15 cellular contexts compared by ENCODE assay signal in genomic region chr9:104775961-104776360, GRCh38. TPM values are rescaled to one million over a fixed set of nuclear protein-coding genes. Genes with fewer than 3 reads are reported as not detected.
DNase-seq lines count a peak whose midpoint lies in the region; ATAC-seq, FAIRE-seq and TF ChIP-seq lines count a peak whose summit lies in the region.
"Had no signal": no experiment of that assay in that cellular context is flagged by ENCODE, and none has a peak within 500 bp of the region (broad histone marks: within the 10 kb centered on the region; RNA-seq: fewer than 3 reads in every experiment).

No MANE protein-coding gene starts in this region.

- intact Hi-C loops in GM12878 (cut with micrococcal nuclease; ENCODE audit: unreplicated experiment), result loop anchor here (2.0 to 10.0 kb wide), 3 partner anchors 27 to 779 kb away; partner anchors contain the start of genes FKTN and SLC44A1
- intact Hi-C loops in tibial artery (cut with DNase I; ENCODE audit: low total_unique reads), result no loop called here

- H4K20me1 ChIP-seq in GM12878 (ENCODE audit: control insufficient read depth, insufficient read depth), result no peaks in the 10 kb centered on the region

- TF ChIP-seq POLR2A in GM12878 (IDR thresholded peaks at IDR 0.05; ENCODE audit: low read depth, low read length), result no peak

- in situ Hi-C loops in GM12878 (cut with MboI), result loop anchor here (5.0 kb wide), 2 partner anchors 381 to 641 kb away; no protein-coding TSS in a partner anchor

- DNase-seq in GM12878 (ENCODE audit: low read depth, low spot score), result no peak
- no peak for DNase-seq in stimulated activated naive B cell treated with anti-CD40 and anti-IgM and Interleukin-4, amounts not matched to agents 10 μg/mL and 1 μg/mL and 100 μg/mL, for 72 hours
- no peak for DNase-seq in tibial artery
- DNase-seq in GDM1 (lab: John Stamatoyannopoulos, UW), result no peak
- DNase-seq: activated CD4-positive, alpha-beta T cell treated with anti-CD3 and anti-CD28 coated beads, Interleukin-2, amount 50 U/mL, for 1 hour; activated naive CD4-positive, alpha-beta T cell treated with anti-CD3 and anti-CD28 coated beads for 36 hours; colonic mucosa; NCI-H1436 treated with DMSO at 0.1 percent for 48 hours; retina had no signal

- H3K4me3 ChIP-seq in GM12878 (no peak overlapping the region), tibial artery (no peak overlapping the region)
- H3K4me3 ChIP-seq: colonic mucosa had no signal

- no peak for FAIRE-seq in GM12878 (lab: Jason Lieb, UNC)
- FAIRE-seq: astrocyte, endometrium, G401.6 had no signal

- no peaks in the 10 kb centered on the region for H3K27me3 Mint-ChIP-seq in stimulated activated naive B cell treated with anti-CD40 and anti-IgM and Interleukin-4, amounts not matched to agents 10 μg/mL and 1 μg/mL and 100 μg/mL, for 72 hours

- RAD21 ChIA-PET in GM12878 (lab: Charles Lee; ENCODE audit: unreplicated experiment), result interaction anchor here (0.9 to 2.7 kb wide), 5 partner anchors 9 to 610 kb away, joined by 3 to 30 read pairs (median 4); partner anchors contain the start of genes NIPSNAP3A and NIPSNAP3B

- H3K27ac Mint-ChIP-seq in stimulated activated naive B cell treated with anti-CD40 and anti-IgM and Interleukin-4, amounts not matched to agents 10 μg/mL and 1 μg/mL and 100 μg/mL, for 72 hours, result no peak overlapping the region
- H3K27ac Mint-ChIP-seq: activated naive CD4-positive, alpha-beta T cell treated with anti-CD3 and anti-CD28 coated beads for 36 hours had no signal

- 95% methylated on average over 2 of the region's 2 CpGs for WGBS in GM12878 (ENCODE audit: insufficient coverage, insufficient replicate concordance, low lambda C conversion rate, missing lambda C conversion rate)

- peaks cover 17% of the 10 kb centered on the region for H3K4me1 ChIP-seq in GM12878 (ENCODE audit: control insufficient read depth, insufficient read depth, low read length)
- peaks cover 0 to 36% (median 10%) of the 10 kb centered on the region in 4 donors for H3K4me1 ChIP-seq in tibial artery
- H3K4me1 ChIP-seq: colonic mucosa had no signal

- TF ChIP-seq RAD21 in GM12878 (IDR thresholded peaks at IDR 0.05; ENCODE audit: insufficient read depth, low read depth, low read length), result no peak

- TF ChIP-seq EP300 in GM12878 (IDR thresholded peaks at IDR 0.05; ENCODE audit: borderline replicate concordance in 1 of 2, control insufficient read depth in 1 of 2, low read depth in 2 of 2, low read length in 2 of 2), result no peak

- H3K36me3 Mint-ChIP-seq in stimulated activated naive B cell treated with anti-CD40 and anti-IgM and Interleukin-4, amounts not matched to agents 10 μg/mL and 1 μg/mL and 100 μg/mL, for 72 hours, result peaks cover 11 to 26% of the 10 kb centered on the region in 2 donors

- H3K4me3 Mint-ChIP-seq in stimulated activated naive B cell treated with anti-CD40 and anti-IgM and Interleukin-4, amounts not matched to agents 10 μg/mL and 1 μg/mL and 100 μg/mL, for 72 hours, result no peak overlapping the region
- H3K4me3 Mint-ChIP-seq: activated naive CD4-positive, alpha-beta T cell treated with anti-CD3 and anti-CD28 coated beads for 36 hours had no signal

- peak; percentile 1 for ATAC-seq in GM18909 (IDR thresholded peaks at IDR 0.05; ENCODE audit: poor library complexity, unreplicated experiment)
- peak; percentile 1 for ATAC-seq in HG02884 (IDR thresholded peaks at IDR 0.05; ENCODE audit: unreplicated experiment)
- ATAC-seq in GM12878, result peak; percentile 5
- peak; percentile 2 to 3 for ATAC-seq in stimulated activated naive B cell treated with anti-CD40 and anti-IgM and Interleukin-4, amounts not matched to agents 10 μg/mL and 1 μg/mL and 100 μg/mL, for 72 hours (replicated peaks)
- ATAC-seq in HG03354 (IDR thresholded peaks at IDR 0.05; ENCODE audit: poor library complexity, severe bottlenecking, unreplicated experiment), result no peak

- BruUV-seq in GM12878 (replicated peaks; lab: Mats Ljungman, UMichigan), result no TSS peak

- TF ChIP-seq CTCF in GM12878 (IDR thresholded peaks at IDR 0.05 in 2 of 3, conservative IDR thresholded peaks at IDR 0.05 in 1 of 3; ENCODE audit: control insufficient read depth in 2 of 3, extremely low read depth in 1 of 3, insufficient read depth in 1 of 3, low read depth in 3 of 3, low read length in 3 of 3) (no peak), tibial artery (IDR thresholded peaks at IDR 0.05) (no peak)

- H2AFZ ChIP-seq in GM12878 (ENCODE audit: control insufficient read depth, low read depth, low read length), result peak overlapping the region; percentile 65

- CTCF ChIA-PET in GM12878 (lab: Yijun Ruan, JAX), result interaction anchor here (1.0 to 2.5 kb wide), 4 partner anchors 10 to 87 kb away, joined by 3 to 15 read pairs (median 3); partner anchors contain the start of genes NIPSNAP3A and NIPSNAP3B

- H3K36me3 ChIP-seq in GM12878 (ENCODE audit: control insufficient read depth in 2 of 2, insufficient read depth in 2 of 2, low read length in 1 of 2), result no peaks in the 10 kb centered on the region
- H3K36me3 ChIP-seq in tibial artery, result peaks cover 0 to 8% (median 7%) of the 10 kb centered on the region in 3 donors
- H3K36me3 ChIP-seq: colonic mucosa had no signal

- no peaks in the 10 kb centered on the region for H3K27me3 ChIP-seq in GM12878 (replicated peaks in 1 of 2; ENCODE audit: control insufficient read depth in 2 of 2, insufficient read depth in 2 of 2, low read length in 1 of 2)
- H3K27me3 ChIP-seq in tibial artery, result no peaks in the 10 kb centered on the region
- H3K27me3 ChIP-seq: colonic mucosa had no signal

- POLR2A ChIA-PET in GM12878 (lab: Charles Lee), result interaction anchor here (0.7 to 2.8 kb wide), 4 partner anchors 9 to 174 kb away, joined by 3 to 16 read pairs (median 6); partner anchors contain the start of genes NIPSNAP3A and NIPSNAP3B

- peak overlapping the region; percentile 98 for H3K27ac ChIP-seq in GM12878 (ENCODE audit: control insufficient read depth, insufficient read depth)
- H3K27ac ChIP-seq in tibial artery, result no peak overlapping the region
- H3K27ac ChIP-seq: colonic mucosa had no signal

- H3K4me2 ChIP-seq in GM12878 (ENCODE audit: control insufficient read depth, insufficient read depth), result peak overlapping the region; percentile 93

- peaks cover 29 to 30% of the 10 kb centered on the region in 2 donors for H3K4me1 Mint-ChIP-seq in stimulated activated naive B cell treated with anti-CD40 and anti-IgM and Interleukin-4, amounts not matched to agents 10 μg/mL and 1 μg/mL and 100 μg/mL, for 72 hours

- peaks cover 6% of the 10 kb centered on the region; the same call in 1 of the 2 replicates for H3K79me2 ChIP-seq in GM12878 (ENCODE audit: control insufficient read depth, insufficient read depth, low read length)

- H3K9ac ChIP-seq in GM12878 (ENCODE audit: control insufficient read depth, insufficient read depth, low read length), result peak overlapping the region; percentile 85

- SMC1A ChIA-PET in GM12878 (lab: Charles Lee; ENCODE audit: uncharacterized antibody, unreplicated experiment), result interaction anchor here (0.8 to 2.6 kb wide), 9 partner anchors 11 to 731 kb away, joined by 3 to 31 read pairs (median 3); partner anchors contain the start of genes NIPSNAP3A and NIPSNAP3B

- H3K9me3 ChIP-seq in GM12878 (replicated peaks; ENCODE audit: control insufficient read depth, insufficient read depth, low read length), result no peaks in the 10 kb centered on the region
- H3K9me3 ChIP-seq in tibial artery, result no peaks in the 10 kb centered on the region
- H3K9me3 ChIP-seq: colonic mucosa had no signal

- no peaks in the 10 kb centered on the region for H3K9me3 Mint-ChIP-seq in stimulated activated naive B cell treated with anti-CD40 and anti-IgM and Interleukin-4, amounts not matched to agents 10 μg/mL and 1 μg/mL and 100 μg/mL, for 72 hours
- H3K9me3 Mint-ChIP-seq: activated naive CD4-positive, alpha-beta T cell treated with anti-CD3 and anti-CD28 coated beads for 36 hours had no signal

RNA-seq across cellular contexts. Expression of gene NIPSNAP3B, which starts 12.0 kb away (rescaled TPM):
- total RNA-seq in GM12878 (2013; cell fraction: nucleolus; rRNA removed), result 23.4 and 24.0 TPM in 2 replicates
- total RNA-seq in GM12878 (2014; rRNA removed) (3.1 and 5.3 TPM in 2 replicates), GM12878 (2014; rRNA removed; fragmentation: Illumina TruSeq; extraction: Trizol) (3.6 and 4.5 TPM in 2 replicates), GM12878 (2021) (4.6 and 4.7 TPM in 2 replicates)
- 1.3 TPM for polyA plus RNA-seq in GM12878 (2011; ENCODE audit: low read depth)
- polyA plus RNA-seq in GM12878 (2011; rRNA removed) (4.3 and 6.6 TPM in 2 replicates), GM12878 (2014; fragmentation: Illumina TruSeq; extraction: Trizol) (3.8 and 7.6 TPM in 2 replicates), GM12878 (2014; fragmentation: Nextera tagmentation; extraction: Ambion mirVana) (1 to 10 TPM; 4.9 to 6.9 TPM), GM12878 (2014; rRNA removed) (2.8 and 4.2 TPM in 2 replicates), GM12878 (2016; fragmentation: Nextera tagmentation; extraction: Ambion mirVana) (1 to 10 TPM; 4.3 to 5.2 TPM)
- polyA plus RNA-seq in GM12878 (2011; cell fraction: cytosol; rRNA removed), result 1.2 TPM in 2 replicates
- 3.9 and 6.9 TPM in 2 replicates for polyA plus RNA-seq in GM12878 (2011; cell fraction: nucleus; rRNA removed)
- 2.0 and 2.7 TPM in 2 replicates for polyA plus RNA-seq in GM12878 (2012)
- 1.1 and 1.8 TPM in 2 replicates for polyA minus RNA-seq in GM12878 (2011; rRNA and poly(A)+ RNA removed)
- 1.2 TPM in 1 of 2 replicates, not detected in the other for polyA minus RNA-seq in GM12878 (2011; cell fraction: cytosol; rRNA and poly(A)+ RNA removed)
- polyA minus RNA-seq in GM12878 (2011; cell fraction: nucleus; rRNA and poly(A)+ RNA removed), result 2.6 and 3.1 TPM in 2 replicates

RNA-seq across cellular contexts. Expression of gene NIPSNAP3A, which starts 28.5 kb away (rescaled TPM):
- total RNA-seq in GM12878 (2013; cell fraction: nucleolus; rRNA removed), result 20.7 and 22.4 TPM in 2 replicates
- total RNA-seq in GM12878 (2014; rRNA removed), result 26.3 and 30.0 TPM in 2 replicates
- 21.0 and 24.3 TPM in 2 replicates for total RNA-seq in GM12878 (2014; rRNA removed; fragmentation: Illumina TruSeq; extraction: Trizol)
- 19.1 and 19.5 TPM in 2 replicates for total RNA-seq in GM12878 (2021)
- polyA plus RNA-seq in GM12878 (2011; ENCODE audit: low read depth), result 11.2 TPM
- polyA plus RNA-seq in GM12878 (2011; rRNA removed), result 41.7 and 56.7 TPM in 2 replicates
- 12.6 and 13.7 TPM in 2 replicates for polyA plus RNA-seq in GM12878 (2011; cell fraction: cytosol; rRNA removed)
- polyA plus RNA-seq in GM12878 (2011; cell fraction: nucleus; rRNA removed), result 19.9 and 22.7 TPM in 2 replicates
- polyA plus RNA-seq in GM12878 (2012), result 11.1 and 13.1 TPM in 2 replicates
- 21.3 and 25.6 TPM in 2 replicates for polyA plus RNA-seq in GM12878 (2014; fragmentation: Illumina TruSeq; extraction: Trizol)
- polyA plus RNA-seq in GM12878 (2014; fragmentation: Nextera tagmentation; extraction: Ambion mirVana), result 10 to 100 TPM; 60.9 to 87.2 TPM
- polyA plus RNA-seq in GM12878 (2014; rRNA removed), result 17.1 and 25.6 TPM in 2 replicates
- 10 to 100 TPM; 43.7 to 45.3 TPM for polyA plus RNA-seq in GM12878 (2016; fragmentation: Nextera tagmentation; extraction: Ambion mirVana)
- 8.6 and 11.7 TPM in 2 replicates for polyA minus RNA-seq in GM12878 (2011; rRNA and poly(A)+ RNA removed)
- 3.7 and 6.5 TPM in 2 replicates for polyA minus RNA-seq in GM12878 (2011; cell fraction: cytosol; rRNA and poly(A)+ RNA removed)
- polyA minus RNA-seq in GM12878 (2011; cell fraction: nucleus; rRNA and poly(A)+ RNA removed), result 5.4 and 7.3 TPM in 2 replicates
